9 cellular contexts compared by ENCODE assay signal in genomic region chr5:61450880-61451279, GRCh38.
DNase-seq lines count a peak whose midpoint lies in the region; ATAC-seq and TF ChIP-seq lines count a peak whose summit lies in the region.
"Had no signal": no experiment of that assay in that cellular context is flagged by ENCODE, and none has a peak within 500 bp of the region (broad histone marks: within the 10 kb centered on the region; RNA-seq: fewer than 3 reads in every experiment).

No MANE protein-coding gene starts in this region.

- H3K9me3 ChIP-seq in esophagus muscularis mucosa (peaks cover 0 to 8% (median 0%) of the 10 kb centered on the region in 4 donors), gastrocnemius medialis (no peaks in the 10 kb centered on the region)

- DNase-seq in GM04503 (ENCODE audit: low read depth) = peak; percentile 29
- DNase-seq in NCI-H82 (lab: John Stamatoyannopoulos, UW) = peak; percentile 78
- DNase-seq in esophagus muscularis mucosa (ENCODE audit: extremely low spot score) = no peak
- DNase-seq in gastrocnemius medialis = peak in 1 of 2 donors; percentile 35
- no peak for DNase-seq in stimulated activated CD4-positive, alpha-beta T cell treated with anti-CD3 and anti-CD28 coated beads, Interleukin-2, amount 100 ng/mL, for 24 hours
- DNase-seq in effector memory CD8-positive, alpha-beta T cell = no peak
- DNase-seq in posterior vena cava (ENCODE audit: low spot score) = no peak

- H3K36me3 ChIP-seq in esophagus muscularis mucosa (no peaks in the 10 kb centered on the region), gastrocnemius medialis (no peaks in the 10 kb centered on the region)
- H3K36me3 ChIP-seq: cardiac muscle cell had no signal

- no peak for TF ChIP-seq CTCF in esophagus muscularis mucosa (IDR thresholded peaks at IDR 0.05)
- TF ChIP-seq CTCF in gastrocnemius medialis (IDR thresholded peaks at IDR 0.05 in 4 of 5, conservative IDR thresholded peaks at IDR 0.05 in 1 of 5) = no peak

- H3K4me3 Mint-ChIP-seq in effector memory CD8-positive, alpha-beta T cell = no peak overlapping the region

- H3K27ac Mint-ChIP-seq in effector memory CD8-positive, alpha-beta T cell = no peak overlapping the region

- TF ChIP-seq POLR2A in esophagus muscularis mucosa (IDR thresholded peaks at IDR 0.05; ENCODE audit: low read depth) = no peak
- TF ChIP-seq POLR2A in gastrocnemius medialis (IDR thresholded peaks at IDR 0.05) = no peak

- TF ChIP-seq EP300 in esophagus muscularis mucosa (IDR thresholded peaks at IDR 0.05) = no peak

- ATAC-seq in gastrocnemius medialis = peak; percentile 50 to 85
- no peak for ATAC-seq in effector memory CD8-positive, alpha-beta T cell (replicated peaks)
- ATAC-seq in GM18517 (IDR thresholded peaks at IDR 0.05; ENCODE audit: unreplicated experiment) = no peak

- intact Hi-C loops in esophagus muscularis mucosa (cut with DNase I) = loop anchor here (2.0 kb wide), 1 partner anchor 42 kb away; no protein-coding TSS in a partner anchor
- intact Hi-C loops in gastrocnemius medialis (cut with DNase I; ENCODE audit: low total_unique reads) = no loop called here
- intact Hi-C loops in posterior vena cava (cut with DNase I) = no loop called here

- H3K4me1 ChIP-seq in esophagus muscularis mucosa (peaks cover 19 to 51% (median 41%) of the 10 kb centered on the region in 4 donors), gastrocnemius medialis (peaks cover 21 to 22% of the 10 kb centered on the region in 2 donors)

- no peaks in the 10 kb centered on the region for H3K27me3 Mint-ChIP-seq in effector memory CD8-positive, alpha-beta T cell

- peak overlapping the region; percentile 50 to 78 (median 56) for H3K27ac ChIP-seq in esophagus muscularis mucosa (replicated peaks in 1 of 4)
- no peak overlapping the region for H3K27ac ChIP-seq in gastrocnemius medialis
- H3K27ac ChIP-seq: cardiac muscle cell had no signal

- H3K4me3 ChIP-seq in esophagus muscularis mucosa (no peak overlapping the region), gastrocnemius medialis (no peak overlapping the region)
- H3K4me3 ChIP-seq: cardiac muscle cell had no signal

- H3K9me3 Mint-ChIP-seq in effector memory CD8-positive, alpha-beta T cell = peaks cover 7 to 8% of the 10 kb centered on the region in 2 donors

- H3K36me3 Mint-ChIP-seq in effector memory CD8-positive, alpha-beta T cell (ENCODE audit: insufficient read depth) = no peaks in the 10 kb centered on the region

- in situ Hi-C loops in gastrocnemius medialis (cut with MboI; ENCODE audit: low sequenced_read_pairs in 4 of 4) = no loop called here

- H3K27me3 ChIP-seq in esophagus muscularis mucosa = no peaks in the 10 kb centered on the region
- H3K27me3 ChIP-seq in gastrocnemius medialis = no peaks in the 10 kb centered on the region
- H3K27me3 ChIP-seq: cardiac muscle cell had no signal

- H3K4me1 Mint-ChIP-seq in effector memory CD8-positive, alpha-beta T cell (ENCODE audit: low read depth in 2 of 2) = peaks cover 2 to 4% of the 10 kb centered on the region in 2 donors

Comparison
In these comparisons a context has a peak if more than half of its experiments do, and no peak if none do; other contexts are left out.
1. DNase-seq: peak in GM04503 (single experiment) and NCI-H82 (single experiment); none in esophagus muscularis mucosa (single experiment), stimulated activated CD4-positive, alpha-beta T cell treated with anti-CD3 and anti-CD28 coated beads, Interleukin-2, amount 100 ng/mL, for 24 hours (0 of 2), effector memory CD8-positive, alpha-beta T cell (0 of 3) and posterior vena cava (single experiment).
2. H3K27ac ChIP-seq: peak in esophagus muscularis mucosa (4 of 4); none in gastrocnemius medialis (0 of 4).
3. ATAC-seq: peak in gastrocnemius medialis (2 of 2); none in effector memory CD8-positive, alpha-beta T cell (single experiment) and GM18517 (single experiment).